Comparison of ENCODE assay signal across 8 cellular contexts in the genomic region with DNA sequence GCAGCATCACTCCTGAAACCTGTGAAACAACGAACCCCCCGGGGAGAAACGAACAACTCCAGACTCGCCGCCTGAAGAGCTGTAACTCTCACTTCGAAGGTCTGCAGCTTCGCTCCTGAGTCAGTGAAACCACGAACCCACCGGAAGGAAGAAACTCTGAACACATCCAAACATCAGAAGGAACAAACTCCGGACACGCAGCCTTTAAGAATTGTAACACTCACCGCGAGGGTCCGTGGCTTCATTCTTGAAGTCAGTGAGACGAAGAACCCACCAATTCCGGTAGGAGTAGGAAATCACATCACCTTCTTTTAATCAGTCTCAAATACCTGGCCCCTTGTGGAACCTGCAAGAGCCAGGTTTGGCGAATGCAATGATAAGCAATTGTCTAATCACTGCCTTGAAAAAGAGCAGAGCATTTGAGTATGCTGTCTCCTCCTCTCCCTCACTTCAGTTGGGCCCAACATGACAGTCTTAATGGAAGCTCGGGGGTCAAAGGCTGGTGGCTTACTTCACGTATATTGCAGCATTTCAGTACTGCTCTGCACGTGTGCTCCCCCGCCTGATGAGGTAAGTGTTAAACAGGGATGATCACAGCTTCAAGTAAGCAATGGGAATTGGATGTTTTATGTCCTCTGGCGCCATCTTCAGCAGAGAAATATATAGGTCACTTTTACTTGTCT. TPM values are rescaled to one million over a fixed set of nuclear protein-coding genes. Genes with fewer than 3 reads are reported as not detected.
A peak's percentile ranks its signal among the peaks of the same experiment; 100 is the strongest.
DNase-seq lines count a peak whose midpoint lies in the region; ATAC-seq and FAIRE-seq lines count a peak whose summit lies in the region.

No MANE protein-coding gene starts in this region.

- DNase-seq in DMS79 (lab: John Stamatoyannopoulos, UW): peak; percentile 16
- peak; percentile 56 for DNase-seq in HS-5 (ENCODE audit: low read depth)
- peak; percentile 71 for DNase-seq in NCI-H82 treated with DMSO at 0.1 percent for 48 hours (lab: John Stamatoyannopoulos, UW; ENCODE audit: unreplicated experiment)
- peak; percentile 70 for DNase-seq in activated CD4-positive, alpha-beta memory T cell treated with anti-CD3 and anti-CD28 coated beads, Interleukin-2, amount 10 ng/mL, durations not matched to agents 7 days and 5 days
- peak; percentile 85 for DNase-seq in myocyte (ENCODE audit: low read depth)
- peak; percentile 48 for DNase-seq in stimulated activated naive CD4-positive, alpha-beta T cell treated with Interleukin-2 at 50 U/mL for 16 hours (lab: John Stamatoyannopoulos, UW)

- peaks cover 9% of the 10 kb centered on the region for H3K36me3 Mint-ChIP-seq in activated CD4-positive, alpha-beta memory T cell treated with anti-CD3 and anti-CD28 coated beads, Interleukin-2, amount 10 ng/mL, durations not matched to agents 7 days and 5 days (ENCODE audit: low read depth)

- peak overlapping the region; percentile 68 for H3K4me3 Mint-ChIP-seq in activated CD4-positive, alpha-beta memory T cell treated with anti-CD3 and anti-CD28 coated beads, Interleukin-2, amount 10 ng/mL, durations not matched to agents 7 days and 5 days

- peaks cover 22% of the 10 kb centered on the region for H3K4me1 Mint-ChIP-seq in activated CD4-positive, alpha-beta memory T cell treated with anti-CD3 and anti-CD28 coated beads, Interleukin-2, amount 10 ng/mL, durations not matched to agents 7 days and 5 days

- peak; percentile 85 for FAIRE-seq in endometrium (lab: Jason Lieb, UNC)

- ATAC-seq in GM21515 (IDR thresholded peaks at IDR 0.05; ENCODE audit: unreplicated experiment): peak; percentile 94

- CTCF ChIA-PET in activated CD4-positive, alpha-beta memory T cell treated with anti-CD3 and anti-CD28 coated beads, Interleukin-2, amount 10 ng/mL, durations not matched to agents 7 days and 5 days (lab: Charles Lee): interaction anchor here (0.6 to 3.6 kb wide), 29 partner anchors 13 to 579 kb away, joined by 3 to 75 read pairs (median 5); partner anchors contain the start of genes DCTN4, RBM22, RPS14 and SMIM3

- peak overlapping the region; percentile 88 for H3K27ac Mint-ChIP-seq in activated CD4-positive, alpha-beta memory T cell treated with anti-CD3 and anti-CD28 coated beads, Interleukin-2, amount 10 ng/mL, durations not matched to agents 7 days and 5 days

- POLR2A ChIA-PET in activated CD4-positive, alpha-beta memory T cell treated with anti-CD3 and anti-CD28 coated beads, Interleukin-2, amount 10 ng/mL, durations not matched to agents 7 days and 5 days (lab: Charles Lee): interaction anchor here (1.0 to 2.7 kb wide), 13 partner anchors 21 to 397 kb away, joined by 3 to 37 read pairs (median 4); partner anchors contain the start of genes DCTN4, RBM22 and SMIM3

- peaks cover 6% of the 10 kb centered on the region for H3K27me3 Mint-ChIP-seq in activated CD4-positive, alpha-beta memory T cell treated with anti-CD3 and anti-CD28 coated beads, Interleukin-2, amount 10 ng/mL, durations not matched to agents 7 days and 5 days

- peaks cover 9% of the 10 kb centered on the region for H3K9me3 Mint-ChIP-seq in activated CD4-positive, alpha-beta memory T cell treated with anti-CD3 and anti-CD28 coated beads, Interleukin-2, amount 10 ng/mL, durations not matched to agents 7 days and 5 days

RNA-seq across cellular contexts. Expression of gene IRGM, which starts 0.5 kb away (rescaled TPM):
- total RNA-seq in activated CD4-positive, alpha-beta memory T cell treated with anti-CD3 and anti-CD28 coated beads, Interleukin-2, amount 10 ng/mL, durations not matched to agents 7 days and 5 days: 1 to 10 TPM in 1 of 2 experiments, under 1 TPM in 1; 0.96 to 1.2 TPM
- total RNA-seq in myocyte: 0.16 TPM in 1 of 2 replicates, not detected in the other
- polyA plus RNA-seq in myocyte (2012): not detected

RNA-seq across cellular contexts. Expression of gene ZNF300, which starts 58.0 kb away (rescaled TPM):
- total RNA-seq in activated CD4-positive, alpha-beta memory T cell treated with anti-CD3 and anti-CD28 coated beads, Interleukin-2, amount 10 ng/mL, durations not matched to agents 7 days and 5 days: under 1 TPM; 0.33 to 0.43 TPM
- 3.3 TPM in 2 replicates for total RNA-seq in myocyte
- 1.9 TPM for polyA plus RNA-seq in myocyte (2012)

Comparison
In these comparisons a context has a peak if more than half of its experiments do, and no peak if none do; other contexts are left out.
1. Peak in every context shown above with its lines: DNase-seq and ATAC-seq.
2. DNase-seq: peak in every context shown above with its lines; median percentile 85 in myocyte; 71 in NCI-H82 treated with DMSO at 0.1 percent for 48 hours; 70 in activated CD4-positive, alpha-beta memory T cell treated with anti-CD3 and anti-CD28 coated beads, Interleukin-2, amount 10 ng/mL, durations not matched to agents 7 days and 5 days; 56 in HS-5; 48 in stimulated activated naive CD4-positive, alpha-beta T cell treated with Interleukin-2 at 50 U/mL for 16 hours; 16 in DMS79.